ENCODE assay signal across 2 cellular contexts in the genomic region with DNA sequence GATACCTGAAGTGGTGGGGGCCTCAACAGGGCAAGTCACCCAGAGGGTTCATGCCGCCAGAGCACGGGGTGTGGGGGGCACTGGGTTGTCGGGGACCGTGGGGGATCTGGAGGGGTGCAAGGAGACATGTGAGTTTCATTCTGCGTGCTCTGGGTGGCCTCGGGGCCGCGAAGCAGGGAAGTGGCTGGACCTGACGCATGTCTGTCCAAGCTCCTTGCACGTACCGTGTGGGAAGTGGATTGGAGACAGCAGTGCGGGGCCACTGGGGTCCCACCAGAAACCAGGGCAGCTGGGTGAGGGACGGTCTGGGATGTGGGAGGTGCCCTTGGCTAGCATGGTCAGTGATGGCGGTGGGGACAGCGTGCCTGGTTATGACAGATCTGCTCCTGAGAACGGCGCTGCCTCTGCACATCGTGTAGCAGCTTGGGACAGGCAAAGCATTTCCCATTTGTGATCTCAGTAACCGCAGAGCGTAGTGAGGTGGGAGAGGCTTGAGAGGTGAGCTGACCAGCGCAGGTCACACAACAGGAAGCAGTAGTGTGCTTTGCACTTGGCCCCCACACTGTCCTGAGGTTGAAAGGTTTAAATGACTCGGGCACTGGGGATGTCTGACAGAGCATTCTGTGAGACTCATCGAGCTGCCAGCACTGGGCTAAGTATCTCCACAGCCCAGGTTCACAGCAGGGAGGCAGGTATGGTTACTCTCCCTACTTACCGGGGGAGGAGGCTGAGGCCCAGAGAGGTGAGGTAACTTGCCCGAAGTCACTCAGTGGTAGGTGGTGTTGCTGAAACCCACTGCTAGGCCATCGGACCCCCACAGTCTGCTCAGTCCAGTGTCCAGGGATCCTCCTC.
TF ChIP-seq lines count a peak whose summit lies in the region.

No MANE protein-coding gene starts in this region.

TF ChIP-seq in IMR-90, 13 proteins besides CTCF, POLR2A, EP300 and RAD21:
- TF ChIP-seq BHLHE40 (IDR thresholded peaks at IDR 0.05; ENCODE audit: low read depth, low read length) (no peak), RFX5 (IDR thresholded peaks at IDR 0.05; ENCODE audit: low read depth, low read length) (no peak), CEBPB (IDR thresholded peaks at IDR 0.05; ENCODE audit: low read depth, low read length) (no peak), MAZ (IDR thresholded peaks at IDR 0.05; ENCODE audit: borderline replicate concordance, low read depth, low read length) (no peak), NFE2L2 (IDR thresholded peaks at IDR 0.05; ENCODE audit: low read depth, low read length) (no peak), SMC3 (IDR thresholded peaks at IDR 0.05; ENCODE audit: low read depth, low read length) (no peak)
- TF ChIP-seq, protein P1, sequence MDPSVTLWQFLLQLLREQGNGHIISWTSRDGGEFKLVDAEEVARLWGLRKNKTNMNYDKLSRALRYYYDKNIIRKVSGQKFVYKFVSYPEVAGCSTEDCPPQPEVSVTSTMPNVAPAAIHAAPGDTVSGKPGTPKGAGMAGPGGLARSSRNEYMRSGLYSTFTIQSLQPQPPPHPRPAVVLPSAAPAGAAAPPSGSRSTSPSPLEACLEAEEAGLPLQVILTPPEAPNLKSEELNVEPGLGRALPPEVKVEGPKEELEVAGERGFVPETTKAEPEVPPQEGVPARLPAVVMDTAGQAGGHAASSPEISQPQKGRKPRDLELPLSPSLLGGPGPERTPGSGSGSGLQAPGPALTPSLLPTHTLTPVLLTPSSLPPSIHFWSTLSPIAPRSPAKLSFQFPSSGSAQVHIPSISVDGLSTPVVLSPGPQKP (IDR thresholded peaks at IDR 0.05; ENCODE audit: borderline replicate concordance, low read depth, low read length): no peak

TF ChIP-seq in K562, 482 proteins besides CTCF, POLR2A, EP300 and RAD21:
- TF ChIP-seq PRMT5 (CRISPR knock-in tag; IDR thresholded peaks at IDR 0.05) (no peak), POLR2G (IDR thresholded peaks at IDR 0.05; ENCODE audit: low read depth, low read length) (0 out of 2 replicates have a peak, but pooled peaks have one; percentile 28), ZNF764 (CRISPR knock-in tag; IDR thresholded peaks at IDR 0.05; ENCODE audit: low read depth) (no peak)
